ENCODE assay signal across 18 cellular contexts in genomic region chr6:21613809-21614208, GRCh38.
"Had no signal": no experiment of that assay in that cellular context is flagged by ENCODE, and none has a peak within 500 bp of the region (broad histone marks: within the 10 kb centered on the region; RNA-seq: fewer than 3 reads in every experiment).

No MANE protein-coding gene starts in this region.

- H3K27ac ChIP-seq: coronary artery, neutrophil, stomach, thoracic aorta, transverse colon had no signal

- H3K4me3 ChIP-seq: coronary artery, stomach, thoracic aorta, transverse colon had no signal

- ATAC-seq: naive thymus-derived CD8-positive, alpha-beta T cell; right cardiac atrium had no signal

- DNase-seq: effector CD4-positive, alpha-beta T cell; endodermal cell; foreskin melanocyte; head of caudate nucleus; hippocampal formation; mesendoderm; naive thymus-derived CD8-positive, alpha-beta T cell; posterior cingulate gyrus; right cardiac atrium; small intestine; stimulated activated CD4-positive, alpha-beta T cell treated with anti-CD3 and anti-CD28 coated beads, Interleukin-12 subunit alpha, Interleukin-12 subunit beta, amount 100 ng/mL, for 4 hours; stimulated activated naive CD4-positive, alpha-beta T cell; stomach; substantia nigra; transverse colon had no signal
